Comparison of ENCODE assay signal across 6 cellular contexts in genomic region chr3:67433109-67433508, GRCh38.
"Had no signal": no experiment of that assay in that cellular context is flagged by ENCODE, and none has a peak within 500 bp of the region (broad histone marks: within the 10 kb centered on the region; RNA-seq: fewer than 3 reads in every experiment).

No MANE protein-coding gene starts in this region.

- H2AFZ ChIP-seq: GM23338 had no signal

- H3K4me3 ChIP-seq: GM23338 had no signal

- H3K4me1 Mint-ChIP-seq: GM23338, H9 had no signal

- H3K27ac ChIP-seq: HL-60 had no signal

- ATAC-seq: GM23338, HepG2 had no signal

- DNase-seq: H9, HCEC 1CT, KBM-7 had no signal

- H3K4me2 ChIP-seq: GM23338 had no signal

- H3K27ac Mint-ChIP-seq: GM23338, H9 had no signal

- H3K4me3 Mint-ChIP-seq: GM23338, H9 had no signal
